In the genomic region with DNA sequence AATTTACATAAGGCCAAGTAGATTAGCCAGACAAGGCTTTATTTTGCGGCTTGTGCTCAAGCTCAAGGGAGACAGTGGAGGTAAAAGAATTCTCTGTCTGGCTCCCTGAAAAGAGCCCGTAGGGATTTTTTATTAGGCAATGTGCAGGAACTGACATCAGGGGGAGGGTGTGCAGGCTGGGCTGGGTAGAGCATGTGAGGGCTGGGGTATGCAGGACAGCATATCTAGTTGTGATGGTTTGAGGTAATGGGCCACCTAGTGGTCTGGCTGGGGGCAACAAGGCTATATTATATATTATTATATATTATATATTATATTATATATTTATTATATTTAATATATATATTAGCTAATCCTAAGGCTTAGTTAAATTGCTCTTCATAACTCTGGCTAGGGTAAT, we compare ENCODE assay signal across 11 cellular contexts.
A peak's percentile ranks its signal among the peaks of the same experiment; 100 is the strongest.
DNase-seq lines count a peak whose midpoint lies in the region; ATAC-seq and TF ChIP-seq lines count a peak whose summit lies in the region.
"Had no signal": no experiment of that assay in that cellular context is flagged by ENCODE, and none has a peak within 500 bp of the region (broad histone marks: within the 10 kb centered on the region; RNA-seq: fewer than 3 reads in every experiment).

No MANE protein-coding gene starts in this region.

- no peaks in the 10 kb centered on the region for H3K4me1 ChIP-seq in tibial artery
- H3K4me1 ChIP-seq: prostate gland had no signal

- no peaks in the 10 kb centered on the region for H3K27me3 ChIP-seq in tibial artery
- H3K27me3 ChIP-seq: gastrocnemius medialis had no signal

- intact Hi-C loops in tibial artery (cut with DNase I; ENCODE audit: low total_unique reads) = no loop called here

- H3K4me3 ChIP-seq in tibial artery = no peak overlapping the region
- H3K4me3 ChIP-seq: gastrocnemius medialis, prostate gland had no signal

- no peak overlapping the region for H3K27ac Mint-ChIP-seq in naive thymus-derived CD8-positive, alpha-beta T cell
- H3K27ac Mint-ChIP-seq: activated T-cell treated with anti-CD3 and anti-CD28 coated beads, Interleukin-2, amount 50 U/mL, for 24 hours had no signal

- TF ChIP-seq CTCF in C4-2B (conservative IDR thresholded peaks at IDR 0.05) (peak; percentile 37), tibial artery (IDR thresholded peaks at IDR 0.05) (no peak)

- no peaks in the 10 kb centered on the region for H3K27me3 Mint-ChIP-seq in naive thymus-derived CD8-positive, alpha-beta T cell
- H3K27me3 Mint-ChIP-seq: activated T-cell treated with anti-CD3 and anti-CD28 coated beads, Interleukin-2, amount 50 U/mL, for 24 hours had no signal

- H3K4me3 Mint-ChIP-seq in naive thymus-derived CD8-positive, alpha-beta T cell = no peak overlapping the region
- H3K4me3 Mint-ChIP-seq: activated T-cell treated with anti-CD3 and anti-CD28 coated beads, Interleukin-2, amount 50 U/mL, for 24 hours had no signal

- no peak overlapping the region for H3K27ac ChIP-seq in C4-2B
- H3K27ac ChIP-seq in tibial artery = no peak overlapping the region
- H3K27ac ChIP-seq: gastrocnemius medialis, prostate gland had no signal

- H3K9me3 ChIP-seq in tibial artery = no peaks in the 10 kb centered on the region
- H3K9me3 ChIP-seq: gastrocnemius medialis, prostate gland had no signal

- no peak for TF ChIP-seq POLR2A in erythroblast (IDR thresholded peaks at IDR 0.05; ENCODE audit: low read length)

- H3K4me1 Mint-ChIP-seq in naive thymus-derived CD8-positive, alpha-beta T cell = no peaks in the 10 kb centered on the region

- ATAC-seq in GM18909 (IDR thresholded peaks at IDR 0.05; ENCODE audit: poor library complexity, unreplicated experiment) = peak; percentile 63
- ATAC-seq in GM18519 (IDR thresholded peaks at IDR 0.05; ENCODE audit: low FRiP score, unreplicated experiment) = no peak
- ATAC-seq in naive thymus-derived CD8-positive, alpha-beta T cell = no peak
- ATAC-seq: gastrocnemius medialis had no signal

- no peaks in the 10 kb centered on the region for H3K9me3 Mint-ChIP-seq in naive thymus-derived CD8-positive, alpha-beta T cell
- H3K9me3 Mint-ChIP-seq: activated T-cell treated with anti-CD3 and anti-CD28 coated beads, Interleukin-2, amount 50 U/mL, for 24 hours had no signal

- POLR2A ChIA-PET in naive thymus-derived CD8-positive, alpha-beta T cell (lab: Charles Lee) = no interaction called here

- DNase-seq in NAMALWA (ENCODE audit: low spot score) = peak; percentile 42
- peak; percentile 4 to 9 for DNase-seq in erythroblast (lab: John Stamatoyannopoulos, UW)
- DNase-seq in GF-D8 (lab: John Stamatoyannopoulos, UW) = no peak
- DNase-seq in tibial artery = no peak
- no peak for DNase-seq in naive thymus-derived CD8-positive, alpha-beta T cell
- DNase-seq: activated T-cell treated with anti-CD3 and anti-CD28 coated beads, Interleukin-2, amount 50 U/mL, for 24 hours; gastrocnemius medialis had no signal

- H3K36me3 Mint-ChIP-seq in naive thymus-derived CD8-positive, alpha-beta T cell = peaks cover 0 to 13% (median 3%) of the 10 kb centered on the region in 3 donors

- peaks cover 0 to 6% (median 0%) of the 10 kb centered on the region in 3 donors for H3K36me3 ChIP-seq in tibial artery
- H3K36me3 ChIP-seq: gastrocnemius medialis, prostate gland had no signal

Comparison
In these comparisons a context has a peak if more than half of its experiments do, and no peak if none do; other contexts are left out.
1. DNase-seq: peak in NAMALWA (single experiment) and erythroblast (2 of 2); none in GF-D8 (single experiment), tibial artery (0 of 2) and naive thymus-derived CD8-positive, alpha-beta T cell (0 of 10).